Comparison of ENCODE assay signal across 11 cellular contexts in genomic region chr17:15782809-15783208, GRCh38. TPM values are rescaled to one million over a fixed set of nuclear protein-coding genes. Genes with fewer than 3 reads are reported as not detected.
DNase-seq lines count a peak whose midpoint lies in the region; ATAC-seq and TF ChIP-seq lines count a peak whose summit lies in the region.
"Had no signal": no experiment of that assay in that cellular context is flagged by ENCODE, and none has a peak within 500 bp of the region (broad histone marks: within the 10 kb centered on the region; RNA-seq: fewer than 3 reads in every experiment).

No MANE protein-coding gene starts in this region.

- H3K36me3 ChIP-seq in MM.1S (replicated peaks; ENCODE audit: insufficient read depth, low read length) = no peaks in the 10 kb centered on the region

- H3K36me3 Mint-ChIP-seq in activated CD4-positive, alpha-beta T cell treated with anti-CD3 and anti-CD28 coated beads, Interleukin-2, amount 10 ng/mL, durations not matched to agents 7 days and 5 days (ENCODE audit: low read depth) = no peaks in the 10 kb centered on the region
- H3K36me3 Mint-ChIP-seq in osteocyte (ENCODE audit: unreplicated experiment) = peaks cover 4% of the 10 kb centered on the region

- no peak overlapping the region for H3K4me3 Mint-ChIP-seq in activated CD4-positive, alpha-beta T cell treated with anti-CD3 and anti-CD28 coated beads, Interleukin-2, amount 10 ng/mL, durations not matched to agents 7 days and 5 days
- no peak overlapping the region for H3K4me3 Mint-ChIP-seq in osteocyte (ENCODE audit: unreplicated experiment)
- H3K4me3 Mint-ChIP-seq: memory B cell had no signal

- DNase-seq in AG04449 (ENCODE audit: low read depth, low spot score) (no peak), fibroblast of pulmonary artery (ENCODE audit: low read depth) (peak; percentile 52), osteocyte (ENCODE audit: extremely low spot score, unreplicated experiment) (peak; percentile 78), MM.1S (no peak)
- DNase-seq in activated CD4-positive, alpha-beta T cell treated with anti-CD3 and anti-CD28 coated beads, Interleukin-2, amount 10 ng/mL, durations not matched to agents 7 days and 5 days = peak; percentile 26
- DNase-seq: DMS79 treated with DMSO at 0.1 percent for 48 hours, NCI-H526 treated with DMSO at 0.1 percent for 48 hours had no signal

- peak overlapping the region; percentile 27 for H3K4me3 ChIP-seq in AG04449 (ENCODE audit: low read depth, low read length)
- H3K4me3 ChIP-seq in fibroblast of pulmonary artery (replicated peaks; ENCODE audit: low read depth, low read length) = peak overlapping the region; percentile 36
- no peak overlapping the region for H3K4me3 ChIP-seq in MM.1S (ENCODE audit: low read length)

- no peaks in the 10 kb centered on the region for H3K27me3 ChIP-seq in MM.1S (replicated peaks; ENCODE audit: insufficient read depth, low read length)

- CTCF ChIA-PET in AG04449 (lab: Yijun Ruan, JAX) = no interaction called here
- CTCF ChIA-PET in activated CD4-positive, alpha-beta T cell treated with anti-CD3 and anti-CD28 coated beads, Interleukin-2, amount 10 ng/mL, durations not matched to agents 7 days and 5 days (lab: Charles Lee) = no interaction called here

- peaks cover 13% of the 10 kb centered on the region for H3K9me3 Mint-ChIP-seq in activated CD4-positive, alpha-beta T cell treated with anti-CD3 and anti-CD28 coated beads, Interleukin-2, amount 10 ng/mL, durations not matched to agents 7 days and 5 days
- peaks cover 8% of the 10 kb centered on the region for H3K9me3 Mint-ChIP-seq in osteocyte (ENCODE audit: unreplicated experiment)

- H2AFZ ChIP-seq in MM.1S (ENCODE audit: low read length) = no peak overlapping the region

- ATAC-seq in HG03520 (IDR thresholded peaks at IDR 0.05; ENCODE audit: unreplicated experiment) = no peak
- ATAC-seq in HG03097 (IDR thresholded peaks at IDR 0.05; ENCODE audit: low FRiP score, unreplicated experiment) = no peak
- ATAC-seq in GM21786 (IDR thresholded peaks at IDR 0.05; ENCODE audit: unreplicated experiment) = no peak

- no peak overlapping the region for H3K4me2 ChIP-seq in MM.1S (ENCODE audit: low read depth, low read length)

- H3K79me2 ChIP-seq in MM.1S (ENCODE audit: low read length) = no peaks in the 10 kb centered on the region

- H3K4me1 ChIP-seq in MM.1S (ENCODE audit: low read length) = no peaks in the 10 kb centered on the region

- H3K9ac ChIP-seq in MM.1S (ENCODE audit: low read length) = no peak overlapping the region

- H3K4me1 Mint-ChIP-seq in activated CD4-positive, alpha-beta T cell treated with anti-CD3 and anti-CD28 coated beads, Interleukin-2, amount 10 ng/mL, durations not matched to agents 7 days and 5 days = peaks cover 1% of the 10 kb centered on the region
- H3K4me1 Mint-ChIP-seq in osteocyte (ENCODE audit: unreplicated experiment) = peaks cover 4% of the 10 kb centered on the region
- H3K4me1 Mint-ChIP-seq: memory B cell had no signal

- no peaks in the 10 kb centered on the region for H3K9me2 ChIP-seq in MM.1S (replicated peaks; ENCODE audit: insufficient read depth, low read length)

- H3F3A ChIP-seq in MM.1S (ENCODE audit: insufficient read depth, low read length) = no peaks in the 10 kb centered on the region

- H3K9me3 ChIP-seq in MM.1S (replicated peaks; ENCODE audit: insufficient read depth, low read length) = no peaks in the 10 kb centered on the region

- H3K27ac ChIP-seq in MM.1S (ENCODE audit: low read length) = no peak overlapping the region

- peaks cover 29% of the 10 kb centered on the region for H3K27me3 Mint-ChIP-seq in activated CD4-positive, alpha-beta T cell treated with anti-CD3 and anti-CD28 coated beads, Interleukin-2, amount 10 ng/mL, durations not matched to agents 7 days and 5 days
- H3K27me3 Mint-ChIP-seq in osteocyte (ENCODE audit: unreplicated experiment) = no peaks in the 10 kb centered on the region

- POLR2A ChIA-PET in AG04449 (lab: Yijun Ruan, JAX) = no interaction called here
- POLR2A ChIA-PET in activated CD4-positive, alpha-beta T cell treated with anti-CD3 and anti-CD28 coated beads, Interleukin-2, amount 10 ng/mL, durations not matched to agents 7 days and 5 days (lab: Charles Lee) = no interaction called here

- no peak overlapping the region for H3K27ac Mint-ChIP-seq in activated CD4-positive, alpha-beta T cell treated with anti-CD3 and anti-CD28 coated beads, Interleukin-2, amount 10 ng/mL, durations not matched to agents 7 days and 5 days
- H3K27ac Mint-ChIP-seq in osteocyte (ENCODE audit: unreplicated experiment) = no peak overlapping the region
- H3K27ac Mint-ChIP-seq: memory B cell had no signal

- no peak for TF ChIP-seq CTCF in AG04449 (IDR thresholded peaks at IDR 0.05; ENCODE audit: insufficient read depth, low read length, missing control alignments)
- TF ChIP-seq CTCF in fibroblast of pulmonary artery (IDR thresholded peaks at IDR 0.05; ENCODE audit: low read length, missing control alignments) = no peak
- TF ChIP-seq CTCF in osteocyte (IDR thresholded peaks at IDR 0.05) = no peak
- TF ChIP-seq CTCF in MM.1S (IDR thresholded peaks at IDR 0.05; ENCODE audit: low read length) = no peak

- no peaks in the 10 kb centered on the region for H4K20me1 ChIP-seq in MM.1S (ENCODE audit: insufficient read depth, low read length)

RNA-seq across cellular contexts. Expression of gene TBC1D26, which starts 50.7 kb away (rescaled TPM):
- total RNA-seq in activated CD4-positive, alpha-beta T cell treated with anti-CD3 and anti-CD28 coated beads, Interleukin-2, amount 10 ng/mL, durations not matched to agents 7 days and 5 days = not detected
- 0.21 and 0.78 TPM in 2 replicates for total RNA-seq in osteocyte

Comparison
In these comparisons a context has a peak if more than half of its experiments do, and no peak if none do; other contexts are left out.
1. DNase-seq: peak in activated CD4-positive, alpha-beta T cell treated with anti-CD3 and anti-CD28 coated beads, Interleukin-2, amount 10 ng/mL, durations not matched to agents 7 days and 5 days (single experiment), fibroblast of pulmonary artery (single experiment) and osteocyte (single experiment); none in AG04449 (single experiment) and MM.1S (single experiment).